ENCODE assay signal across 9 cellular contexts in the genomic region with DNA sequence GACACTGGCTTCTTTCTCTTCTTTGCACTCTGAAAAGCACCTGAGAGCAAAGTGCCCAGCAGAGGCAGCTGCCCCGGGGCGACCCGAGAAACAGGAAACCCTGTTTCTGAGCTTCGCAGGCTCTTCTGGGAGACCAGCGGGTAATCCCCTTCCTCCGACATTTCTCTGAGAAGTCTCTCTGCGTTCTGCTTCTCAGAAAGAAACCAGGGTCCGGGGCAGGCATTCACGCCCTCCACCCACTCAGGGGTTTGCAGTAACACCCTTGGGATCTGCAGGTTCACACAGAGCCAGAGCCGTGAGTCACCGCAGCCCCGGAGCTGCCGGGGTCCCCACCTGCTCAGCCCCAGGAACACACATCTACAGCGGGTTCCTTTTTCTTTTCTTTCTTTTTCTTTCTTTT.
DNase-seq lines count a peak whose midpoint lies in the region; ATAC-seq and TF ChIP-seq lines count a peak whose summit lies in the region.
"Had no signal": no experiment of that assay in that cellular context is flagged by ENCODE, and none has a peak within 500 bp of the region (broad histone marks: within the 10 kb centered on the region; RNA-seq: fewer than 3 reads in every experiment).

No MANE protein-coding gene starts in this region.

- no peak overlapping the region for H3K27ac ChIP-seq in lower lobe of right lung
- H3K27ac ChIP-seq in thymus (ENCODE audit: low read depth): peak overlapping the region; percentile 86
- H3K27ac ChIP-seq in WERI-Rb-1: no peak overlapping the region

- ATAC-seq in HG03432 (IDR thresholded peaks at IDR 0.05; ENCODE audit: unreplicated experiment): peak; percentile 82
- ATAC-seq in lower lobe of right lung: no peak
- ATAC-seq: A549 had no signal

- H3K4me1 ChIP-seq in lower lobe of right lung: peaks cover 5% of the 10 kb centered on the region
- peaks cover 7% of the 10 kb centered on the region for H3K4me1 ChIP-seq in thymus (ENCODE audit: control insufficient read depth, insufficient read depth, low read length)
- H3K4me1 ChIP-seq: A549 had no signal

- TF ChIP-seq CTCF in lower lobe of right lung (IDR thresholded peaks at IDR 0.05): no peak
- TF ChIP-seq CTCF in WERI-Rb-1 (IDR thresholded peaks at IDR 0.05; ENCODE audit: low read depth, low read length): no peak

- H3K27me3 ChIP-seq in lower lobe of right lung (ENCODE audit: low read depth) (no peaks in the 10 kb centered on the region), thymus (ENCODE audit: control insufficient read depth, insufficient read depth) (no peaks in the 10 kb centered on the region), WERI-Rb-1 (ENCODE audit: insufficient read depth, low read depth, severe bottlenecking) (no peaks in the 10 kb centered on the region)

- intact Hi-C loops in lower lobe of right lung (cut with DNase I): no loop called here

- H3K9me3 ChIP-seq in lower lobe of right lung: no peaks in the 10 kb centered on the region
- H3K9me3 ChIP-seq in thymus (ENCODE audit: control insufficient read depth): no peaks in the 10 kb centered on the region
- H3K9me3 ChIP-seq in WERI-Rb-1 (ENCODE audit: severe bottlenecking): no peaks in the 10 kb centered on the region
- H3K9me3 ChIP-seq: A549 had no signal

- 1% methylated on average over 14 of the region's 14 CpGs for WGBS in thymus

- H3K4me3 ChIP-seq in lower lobe of right lung (peak overlapping the region; percentile 34), thymus (ENCODE audit: low read length) (peak overlapping the region; percentile 61), WERI-Rb-1 (ENCODE audit: low read depth, low read length) (no peak overlapping the region)
- H3K4me3 ChIP-seq: A549 had no signal

- DNase-seq in NCI-H2171 treated with DMSO at 0.1 percent for 48 hours (lab: John Stamatoyannopoulos, UW) (peak; percentile 25), NCI-H2171 (lab: John Stamatoyannopoulos, UW) (no peak), lower lobe of right lung (peak; percentile 42), COLO668 (lab: John Stamatoyannopoulos, UW; ENCODE audit: unreplicated experiment) (no peak), WERI-Rb-1 (no peak)
- peak; percentile 21 for DNase-seq in activated CD8-positive, alpha-beta memory T cell treated with anti-CD3 and anti-CD28 coated beads, Interleukin-2, amount 50 U/mL, for 1 hour (ENCODE audit: extremely low read depth)

- H3K36me3 ChIP-seq in lower lobe of right lung (no peaks in the 10 kb centered on the region), thymus (ENCODE audit: control insufficient read depth, insufficient read depth) (no peaks in the 10 kb centered on the region), WERI-Rb-1 (no peaks in the 10 kb centered on the region)

Comparison
In these comparisons a context has a peak if more than half of its experiments do, and no peak if none do; other contexts are left out.
1. DNase-seq: peak in NCI-H2171 treated with DMSO at 0.1 percent for 48 hours (single experiment), activated CD8-positive, alpha-beta memory T cell treated with anti-CD3 and anti-CD28 coated beads, Interleukin-2, amount 50 U/mL, for 1 hour (single experiment) and lower lobe of right lung (single experiment); none in NCI-H2171 (single experiment), COLO668 (single experiment) and WERI-Rb-1 (single experiment).